21 cellular contexts compared by ENCODE assay signal in genomic region chr9:108544866-108545265, GRCh38.
"Had no signal": no experiment of that assay in that cellular context is flagged by ENCODE, and none has a peak within 500 bp of the region (broad histone marks: within the 10 kb centered on the region; RNA-seq: fewer than 3 reads in every experiment).

No MANE protein-coding gene starts in this region.

- H3K4me3 Mint-ChIP-seq: activated CD8-positive, alpha-beta memory T cell treated with anti-CD3 and anti-CD28 coated beads, Interleukin-2, amount 10 ng/mL, durations not matched to agents 7 days and 5 days; activated CD8-positive, alpha-beta T cell treated with anti-CD3 and anti-CD28 coated beads, Interleukin-2, amount 10 ng/mL, durations not matched to agents 7 days and 5 days; activated naive CD8-positive, alpha-beta T cell; activated T-cell treated with anti-CD3 and anti-CD28 coated beads, Interleukin-2, amount 50 U/mL, for 4 hours; T-helper 1 cell treated with Interleukin-12 subunit alpha and Interleukin-12 subunit beta and Interleukin-4 antibody, amounts not matched to agents 30 μg/mL and 1 μg/mL, for 36 hours had no signal

- DNase-seq: activated CD4-positive, alpha-beta T cell treated with anti-CD3 and anti-CD28 coated beads for 4 hours; activated CD8-positive, alpha-beta memory T cell treated with anti-CD3 and anti-CD28 coated beads, Interleukin-2, amount 10 ng/mL, durations not matched to agents 7 days and 5 days; activated CD8-positive, alpha-beta T cell treated with anti-CD3 and anti-CD28 coated beads, Interleukin-2, amount 10 ng/mL, durations not matched to agents 7 days and 5 days; activated effector memory CD4-positive, alpha-beta T cell treated with anti-CD3 and anti-CD28 coated beads, Interleukin-2, amount 50 U/mL, for 16 hours; activated naive CD4-positive, alpha-beta T cell treated with Interleukin-2 at 50 U/mL for 16 hours; activated T-cell treated with anti-CD3 and anti-CD28 coated beads, Interleukin-2, amount 50 U/mL, for 4 hours; caudate nucleus; MM.1S; NCI-H1105; NCI-H1436; NCI-H1694 treated with DMSO at 0.1 percent for 48 hours; NCI-H2029 treated with DMSO at 0.1 percent for 48 hours; NCI-H510A treated with DMSO at 0.1 percent for 48 hours; NCI-H69; NK-92 treated with Interleukin-12 subunit alpha and Interleukin-12 subunit beta, amount 100 ng/mL, for 24 hours; OCI-M1; Peyer's patch; SHP77 treated with DMSO at 0.1 percent for 48 hours had no signal

- H3K27ac ChIP-seq: Peyer's patch had no signal

- H3K27ac Mint-ChIP-seq: activated CD8-positive, alpha-beta memory T cell treated with anti-CD3 and anti-CD28 coated beads, Interleukin-2, amount 10 ng/mL, durations not matched to agents 7 days and 5 days; activated CD8-positive, alpha-beta T cell treated with anti-CD3 and anti-CD28 coated beads, Interleukin-2, amount 10 ng/mL, durations not matched to agents 7 days and 5 days; activated naive CD8-positive, alpha-beta T cell; T-helper 1 cell treated with Interleukin-12 subunit alpha and Interleukin-12 subunit beta and Interleukin-4 antibody, amounts not matched to agents 30 μg/mL and 1 μg/mL, for 36 hours had no signal

- H3K36me3 ChIP-seq: Peyer's patch had no signal

- H3K27me3 Mint-ChIP-seq: activated CD8-positive, alpha-beta memory T cell treated with anti-CD3 and anti-CD28 coated beads, Interleukin-2, amount 10 ng/mL, durations not matched to agents 7 days and 5 days; activated naive CD8-positive, alpha-beta T cell had no signal

- H3K27me3 ChIP-seq: Peyer's patch had no signal

- ATAC-seq: activated CD4-positive, CD25-positive, alpha-beta regulatory T cell treated with anti-CD3 and anti-CD28 coated beads, Interleukin-2, amount 50 U/mL, for 24 hours; activated CD8-positive, alpha-beta memory T cell treated with anti-CD3 and anti-CD28 coated beads, Interleukin-2, amount 10 ng/mL, durations not matched to agents 7 days and 5 days; activated CD8-positive, alpha-beta T cell treated with anti-CD3 and anti-CD28 coated beads, Interleukin-2, amount 10 ng/mL, durations not matched to agents 7 days and 5 days; activated T-cell treated with anti-CD3 and anti-CD28 coated beads, Interleukin-2, amount 50 U/mL, for 4 hours had no signal

- H3K4me1 Mint-ChIP-seq: activated CD8-positive, alpha-beta memory T cell treated with anti-CD3 and anti-CD28 coated beads, Interleukin-2, amount 10 ng/mL, durations not matched to agents 7 days and 5 days had no signal

- H3K4me3 ChIP-seq: Peyer's patch had no signal

- H3K9me3 ChIP-seq: Peyer's patch had no signal

- H3K4me1 ChIP-seq: Peyer's patch had no signal

- H3K36me3 Mint-ChIP-seq: activated CD8-positive, alpha-beta memory T cell treated with anti-CD3 and anti-CD28 coated beads, Interleukin-2, amount 10 ng/mL, durations not matched to agents 7 days and 5 days; activated naive CD8-positive, alpha-beta T cell had no signal

- H3K9me3 Mint-ChIP-seq: T-helper 1 cell treated with Interleukin-12 subunit alpha and Interleukin-12 subunit beta and Interleukin-4 antibody, amounts not matched to agents 30 μg/mL and 1 μg/mL, for 36 hours had no signal
